18 cellular contexts compared by ENCODE assay signal in the genomic region with DNA sequence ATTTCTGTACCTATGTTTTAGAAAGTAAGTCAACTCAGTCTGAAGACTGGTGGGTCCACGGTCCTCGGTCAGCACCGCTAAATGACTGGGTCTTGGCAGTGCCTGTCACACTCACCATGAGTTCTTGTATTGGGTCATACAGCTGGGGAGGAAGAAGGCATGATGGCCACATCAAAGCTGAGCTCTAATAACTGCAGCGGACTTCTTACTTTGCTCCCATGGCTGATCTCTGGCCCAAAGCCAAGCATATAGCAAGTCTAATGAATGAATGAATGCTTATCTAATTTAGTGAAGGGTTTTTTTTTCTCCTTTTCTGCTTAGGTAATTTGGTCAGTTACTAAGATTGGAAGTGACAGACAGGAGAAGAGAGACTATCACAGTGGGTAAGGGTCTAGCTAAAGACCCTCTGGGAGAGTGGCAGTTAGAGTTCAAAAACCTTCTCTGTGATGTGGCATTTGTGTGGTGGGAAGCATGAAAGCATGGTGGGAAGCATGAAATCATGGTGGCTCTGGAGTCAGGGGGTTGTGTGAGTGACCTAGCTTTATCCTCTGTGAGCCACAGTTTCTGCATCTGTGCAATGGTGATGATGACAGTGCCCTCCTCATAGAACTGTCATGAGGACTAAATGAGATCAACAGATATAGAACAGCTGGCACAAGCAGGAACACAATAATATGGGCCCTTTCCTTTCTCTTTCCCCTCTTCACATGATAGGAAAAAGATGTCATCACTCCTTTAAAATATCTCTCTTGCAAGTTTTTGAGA.
DNase-seq lines count a peak whose midpoint lies in the region; ATAC-seq, FAIRE-seq and TF ChIP-seq lines count a peak whose summit lies in the region.
"Had no signal": no experiment of that assay in that cellular context is flagged by ENCODE, and none has a peak within 500 bp of the region (broad histone marks: within the 10 kb centered on the region; RNA-seq: fewer than 3 reads in every experiment).

No MANE protein-coding gene starts in this region.

- FAIRE-seq in K562 (lab: Jason Lieb, UNC) (no peak), small intestine (lab: Jason Lieb, UNC) (no peak)
- FAIRE-seq: A204.1, HepG2 had no signal

- TF ChIP-seq EP300 in K562 (IDR thresholded peaks at IDR 0.05; ENCODE audit: low read length) = no peak

- H3K27ac ChIP-seq in K562 (ENCODE audit: extremely low read depth, low read depth, low read length) = no peak overlapping the region
- H3K27ac ChIP-seq in small intestine (ENCODE audit: low read depth in 1 of 2, low read length in 1 of 2) = no peak overlapping the region
- no peak overlapping the region for H3K27ac ChIP-seq in CD8-positive, alpha-beta memory T cell (ENCODE audit: low read depth, low read length)

- H3K9me1 ChIP-seq in K562 (ENCODE audit: control insufficient read depth, insufficient read depth, low read length) = no peaks in the 10 kb centered on the region

- no peak overlapping the region for H2AFZ ChIP-seq in K562 (ENCODE audit: low read depth, low read length)

- POLR2A ChIA-PET in K562 (lab: Yijun Ruan, JAX) = interaction anchor here (1.1 to 1.2 kb wide), 2 partner anchors 12 to 79 kb away, joined by 3 read pairs; partner anchors contain the start of gene JAK1
- POLR2A ChIA-PET in CD8-positive, alpha-beta memory T cell (lab: Charles Lee) = no interaction called here

- H3K4me3 ChIP-seq in K562 (no peak overlapping the region), small intestine (ENCODE audit: low read depth in 1 of 2, low read length in 2 of 2) (no peak overlapping the region)
- H3K4me3 ChIP-seq in CD8-positive, alpha-beta memory T cell (ENCODE audit: low read length) = no peak overlapping the region

- H3K27me3 Mint-ChIP-seq in activated naive CD4-positive, alpha-beta T cell treated with anti-CD3 and anti-CD28 coated beads, Interleukin-2, amount 10 ng/mL, durations not matched to agents 7 days and 5 days = peaks cover 5% of the 10 kb centered on the region
- no peaks in the 10 kb centered on the region for H3K27me3 Mint-ChIP-seq in CD8-positive, alpha-beta memory T cell

- TF ChIP-seq CTCF in K562 (IDR thresholded peaks at IDR 0.05 in 2 of 3, conservative IDR thresholded peaks at IDR 0.05 in 1 of 3; ENCODE audit: insufficient read depth in 2 of 3, low read depth in 1 of 3, low read length in 3 of 3) = no peak

- CTCF ChIA-PET in activated naive CD4-positive, alpha-beta T cell treated with anti-CD3 and anti-CD28 coated beads, Interleukin-2, amount 10 ng/mL, durations not matched to agents 7 days and 5 days (lab: Charles Lee) = interaction anchor here (0.9 to 2.2 kb wide), 3 partner anchors 8 to 643 kb away, joined by 3 to 5 read pairs (median 3); no protein-coding TSS in a partner anchor
- CTCF ChIA-PET in K562 (lab: Yijun Ruan, JAX; ENCODE audit: low intra/inter-chr PET ratio) = no interaction called here
- CTCF ChIA-PET in CD8-positive, alpha-beta memory T cell (lab: Charles Lee) = interaction anchor here (0.8 to 1.7 kb wide), 2 partner anchors 10 to 30 kb away, joined by 3 to 5 read pairs; no protein-coding TSS in a partner anchor

- no peaks in the 10 kb centered on the region for H3K36me3 Mint-ChIP-seq in activated naive CD4-positive, alpha-beta T cell treated with anti-CD3 and anti-CD28 coated beads, Interleukin-2, amount 10 ng/mL, durations not matched to agents 7 days and 5 days
- H3K36me3 Mint-ChIP-seq in activated naive CD4-positive, alpha-beta T cell treated with anti-CD3 and anti-CD28 coated beads, Interleukin-2, amount 50 U/mL, for 72 hours = peaks cover 0 to 5% of the 10 kb centered on the region in 2 donors
- H3K36me3 Mint-ChIP-seq in CD8-positive, alpha-beta memory T cell = peaks cover 0 to 16% (median 4%) of the 10 kb centered on the region in 3 donors

- peak overlapping the region; percentile 12 for H3K27ac Mint-ChIP-seq in activated naive CD4-positive, alpha-beta T cell treated with anti-CD3 and anti-CD28 coated beads, Interleukin-2, amount 10 ng/mL, durations not matched to agents 7 days and 5 days
- peak overlapping the region in 1 of 2 donors; percentile 36 for H3K27ac Mint-ChIP-seq in activated naive CD4-positive, alpha-beta T cell treated with anti-CD3 and anti-CD28 coated beads, Interleukin-2, amount 50 U/mL, for 72 hours
- peak overlapping the region in 4 of 8 donors; percentile 27 to 56 (median 51) for H3K27ac Mint-ChIP-seq in CD8-positive, alpha-beta memory T cell
- H3K27ac Mint-ChIP-seq: H9 had no signal

- no peak for ATAC-seq in activated naive CD4-positive, alpha-beta T cell treated with anti-CD3 and anti-CD28 coated beads, Interleukin-2, amount 50 U/mL, for 72 hours
- ATAC-seq in K562 = no peak
- ATAC-seq in GM19035 (IDR thresholded peaks at IDR 0.05; ENCODE audit: unreplicated experiment) = no peak
- ATAC-seq: HepG2 had no signal

- H3K4me1 Mint-ChIP-seq in activated naive CD4-positive, alpha-beta T cell treated with anti-CD3 and anti-CD28 coated beads, Interleukin-2, amount 10 ng/mL, durations not matched to agents 7 days and 5 days = peaks cover 27% of the 10 kb centered on the region
- H3K4me1 Mint-ChIP-seq in CD8-positive, alpha-beta memory T cell = peaks cover 35 to 52% (median 48%) of the 10 kb centered on the region in 3 donors
- H3K4me1 Mint-ChIP-seq: H9 had no signal

- H3K9me3 ChIP-seq in K562 (replicated peaks; ENCODE audit: control insufficient read depth, insufficient read depth, low read depth, low read length) = no peaks in the 10 kb centered on the region
- H3K9me3 ChIP-seq in small intestine (ENCODE audit: control insufficient read depth, low read depth) = no peaks in the 10 kb centered on the region
- no peaks in the 10 kb centered on the region for H3K9me3 ChIP-seq in CD8-positive, alpha-beta memory T cell (ENCODE audit: low read length)

- H4K20me1 ChIP-seq in K562 (replicated peaks; ENCODE audit: control insufficient read depth, insufficient read depth, low read length) = 0 out of 2 replicates have a peak, but pooled peaks cover 4% of the 10 kb centered on the region

- BruUV-seq in K562 (replicated peaks; lab: Mats Ljungman, UMichigan) = no TSS peak

- no peak overlapping the region for H3K4me2 ChIP-seq in K562 (ENCODE audit: insufficient read depth, low read length)

- TF ChIP-seq POLR2A in K562 (conservative IDR thresholded peaks at IDR 0.05) = no peak

- 76% methylated on average over 4 of the region's 4 CpGs for WGBS in K562 (ENCODE audit: insufficient coverage, low coverage, missing lambda C conversion rate)
- WGBS in small intestine, 3 donors = 82 to 93% (median 82%) methylated on average over 4 of the region's 4 CpGs

- H3K4me3 Mint-ChIP-seq in activated naive CD4-positive, alpha-beta T cell treated with anti-CD3 and anti-CD28 coated beads, Interleukin-2, amount 10 ng/mL, durations not matched to agents 7 days and 5 days = no peak overlapping the region
- H3K4me3 Mint-ChIP-seq in CD8-positive, alpha-beta memory T cell = no peak overlapping the region
- H3K4me3 Mint-ChIP-seq: H9 had no signal

- no peaks in the 10 kb centered on the region for H3K27me3 ChIP-seq in K562 (ENCODE audit: control insufficient read depth in 2 of 2, insufficient read depth in 2 of 2, low read length in 2 of 2)
- no peaks in the 10 kb centered on the region for H3K27me3 ChIP-seq in small intestine (ENCODE audit: control insufficient read depth in 2 of 2, insufficient read depth in 2 of 2, low read length in 2 of 2)
- H3K27me3 ChIP-seq in CD8-positive, alpha-beta memory T cell (ENCODE audit: insufficient read depth, low read length, poor library complexity, severe bottlenecking) = no peaks in the 10 kb centered on the region

- H3K9me3 Mint-ChIP-seq in activated naive CD4-positive, alpha-beta T cell treated with anti-CD3 and anti-CD28 coated beads, Interleukin-2, amount 10 ng/mL, durations not matched to agents 7 days and 5 days = no peaks in the 10 kb centered on the region
- no peaks in the 10 kb centered on the region for H3K9me3 Mint-ChIP-seq in activated naive CD4-positive, alpha-beta T cell treated with anti-CD3 and anti-CD28 coated beads, Interleukin-2, amount 50 U/mL, for 72 hours
- H3K9me3 Mint-ChIP-seq in CD8-positive, alpha-beta memory T cell = no peaks in the 10 kb centered on the region
- H3K9me3 Mint-ChIP-seq: H9 had no signal

- in situ Hi-C loops in K562 (cut with MboI) = loop anchor here (25.0 kb wide), 1 partner anchor 783 kb away; no protein-coding TSS in a partner anchor

- H3K36me3 ChIP-seq in K562 (ENCODE audit: control insufficient read depth, insufficient read depth, low read length) = no peaks in the 10 kb centered on the region; the same call in 2 of the 3 replicates
- H3K36me3 ChIP-seq in small intestine (ENCODE audit: control insufficient read depth in 2 of 2, insufficient read depth in 2 of 2, low read length in 2 of 2) = no peaks in the 10 kb centered on the region
- no peaks in the 10 kb centered on the region for H3K36me3 ChIP-seq in CD8-positive, alpha-beta memory T cell (ENCODE audit: insufficient read depth, low read length)

- H3K9ac ChIP-seq in K562 (ENCODE audit: insufficient read depth in 1 of 2, low read depth in 2 of 2, low read length in 2 of 2) = no peak overlapping the region

- H3K4me1 ChIP-seq in K562 (replicated peaks in 1 of 2; ENCODE audit: control insufficient read depth in 2 of 2, insufficient read depth in 2 of 2, low read length in 2 of 2) (peaks cover 0 to 3% of the 10 kb centered on the region in 2 experiments; a peak in 1 of 5 replicates), small intestine (ENCODE audit: control insufficient read depth in 2 of 2, insufficient read depth in 1 of 2, low read depth in 1 of 2, low read length in 1 of 2) (no peaks in the 10 kb centered on the region)
- H3K4me1 ChIP-seq in CD8-positive, alpha-beta memory T cell (ENCODE audit: insufficient read depth, low read length) = peaks cover 16% of the 10 kb centered on the region

- no peaks in the 10 kb centered on the region for H3K79me2 ChIP-seq in K562 (ENCODE audit: control insufficient read depth, insufficient read depth, low read length)

- DNase-seq in activated naive CD4-positive, alpha-beta T cell treated with anti-CD3 and anti-CD28 coated beads, Interleukin-2, amount 10 ng/mL, durations not matched to agents 7 days and 5 days = no peak
- no peak for DNase-seq in activated naive CD4-positive, alpha-beta T cell treated with anti-CD3 and anti-CD28 coated beads, Interleukin-2, amount 50 U/mL, for 72 hours (ENCODE audit: low spot score in 2 of 2)
- DNase-seq in NCI-H82 treated with DMSO at 0.1 percent for 48 hours (lab: John Stamatoyannopoulos, UW; ENCODE audit: unreplicated experiment) (peak; percentile 72), K562 (ENCODE audit: extremely low read depth in 1 of 4, low spot score in 3 of 4) (no peak), small intestine (peak; percentile 48)
- no peak for DNase-seq in activated T-cell treated with anti-CD3 and anti-CD28 coated beads, Interleukin-2, amount 50 U/mL, for 1 hour
- DNase-seq in CD8-positive, alpha-beta memory T cell = no peak
- DNase-seq: H9; KG1; MV-4-11; NCI-H1694 treated with DMSO at 0.1 percent for 48 hours; NCI-H2107; NCI-H524 treated with DMSO at 0.1 percent for 48 hours; NK-92 treated with Interleukin-12 subunit alpha and Interleukin-12 subunit beta, amount 100 ng/mL, for 24 hours; SHP77 had no signal

- intact Hi-C loops in K562 (cut with micrococcal nuclease) = loop anchor here (10.0 kb wide), 1 partner anchor 300 kb away; the partner anchor contains the start of gene RAVER2

- TF ChIP-seq RAD21 in K562 (CRISPR knock-in tag; conservative IDR thresholded peaks at IDR 0.05 in 1 of 2, IDR thresholded peaks at IDR 0.05 in 1 of 2) = no peak

TF ChIP-seq in K562, 482 proteins besides CTCF, POLR2A, EP300 and RAD21 (continues in another document):
- no peak for TF ChIP-seq CC2D1A (IDR thresholded peaks at IDR 0.05)

Comparison
In these comparisons a context has a peak if more than half of its experiments do, and no peak if none do; other contexts are left out.
1. DNase-seq: peak in NCI-H82 treated with DMSO at 0.1 percent for 48 hours (single experiment) and small intestine (single experiment); none in activated naive CD4-positive, alpha-beta T cell treated with anti-CD3 and anti-CD28 coated beads, Interleukin-2, amount 10 ng/mL, durations not matched to agents 7 days and 5 days (single experiment), activated naive CD4-positive, alpha-beta T cell treated with anti-CD3 and anti-CD28 coated beads, Interleukin-2, amount 50 U/mL, for 72 hours (0 of 2), K562 (0 of 4), activated T-cell treated with anti-CD3 and anti-CD28 coated beads, Interleukin-2, amount 50 U/mL, for 1 hour (single experiment) and CD8-positive, alpha-beta memory T cell (0 of 5).